In the genomic region with DNA sequence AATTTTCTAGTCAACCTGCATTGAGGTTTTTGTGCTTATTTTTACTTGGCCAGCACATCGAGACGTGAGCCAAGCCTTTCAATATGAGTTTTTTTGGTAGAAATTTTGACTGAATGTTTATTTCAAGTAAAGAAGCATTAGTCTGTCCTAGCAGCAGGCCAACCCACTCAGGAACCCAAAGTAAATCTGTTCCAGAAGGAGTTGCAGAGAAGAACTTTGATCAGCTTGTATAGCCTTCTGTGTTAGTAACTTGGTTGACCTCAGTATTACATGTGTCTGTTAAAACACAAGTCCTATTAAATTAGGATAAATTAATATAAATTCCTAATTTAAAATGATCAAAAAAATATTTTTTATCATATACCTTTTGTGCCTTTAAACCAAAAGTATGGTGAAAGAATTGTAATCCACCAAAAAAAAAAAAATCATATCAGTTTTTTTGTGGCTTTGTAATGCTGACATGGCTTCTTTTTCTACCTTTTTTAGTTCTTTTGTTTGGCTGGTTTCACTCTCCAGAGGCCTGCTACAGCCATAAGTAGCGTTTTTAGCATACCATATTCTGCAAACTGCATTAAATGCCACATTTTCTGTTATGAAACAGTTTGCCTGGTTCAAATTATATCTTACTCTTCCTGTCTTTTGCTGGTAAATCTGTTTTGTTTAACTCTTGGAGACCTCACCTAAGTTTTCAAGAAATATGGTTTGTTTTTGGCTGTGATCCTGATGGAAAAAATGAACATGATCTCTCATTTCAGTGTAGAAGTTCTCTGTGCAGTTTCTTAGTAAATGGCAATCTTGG, we compare ENCODE assay signal across 1 cellular context.
TF ChIP-seq lines count a peak whose summit lies in the region.

No MANE protein-coding gene starts in this region.

TF ChIP-seq in SK-N-SH, 30 proteins besides CTCF, POLR2A, EP300 and RAD21:
- TF ChIP-seq TCF12 (IDR thresholded peaks at IDR 0.05), result peak; percentile 83
- no peak for TF ChIP-seq MXI1 (IDR thresholded peaks at IDR 0.05; ENCODE audit: low read depth, low read length)
- no peak for TF ChIP-seq SMC3 (IDR thresholded peaks at IDR 0.05; ENCODE audit: low read depth, low read length)
- TF ChIP-seq, protein P1, sequence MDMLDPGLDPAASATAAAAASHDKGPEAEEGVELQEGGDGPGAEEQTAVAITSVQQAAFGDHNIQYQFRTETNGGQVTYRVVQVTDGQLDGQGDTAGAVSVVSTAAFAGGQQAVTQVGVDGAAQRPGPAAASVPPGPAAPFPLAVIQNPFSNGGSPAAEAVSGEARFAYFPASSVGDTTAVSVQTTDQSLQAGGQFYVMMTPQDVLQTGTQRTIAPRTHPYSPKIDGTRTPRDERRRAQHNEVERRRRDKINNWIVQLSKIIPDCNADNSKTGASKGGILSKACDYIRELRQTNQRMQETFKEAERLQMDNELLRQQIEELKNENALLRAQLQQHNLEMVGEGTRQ (IDR thresholded peaks at IDR 0.05; ENCODE audit: borderline replicate concordance, low read depth, low read length), result no peak
- peak; percentile 51; the same call in 1 of the 2 replicates for TF ChIP-seq POLR2AphosphoS5 (IDR thresholded peaks at IDR 0.05; ENCODE audit: low read depth, low read length)
- peak; percentile 30; the same call in 1 of the 2 replicates for TF ChIP-seq NFIC (IDR thresholded peaks at IDR 0.05; ENCODE audit: borderline replicate concordance)
- no peak for TF ChIP-seq MEF2A (IDR thresholded peaks at IDR 0.05; ENCODE audit: borderline replicate concordance, low read depth)
- no peak for TF ChIP-seq FOSL2 (IDR thresholded peaks at IDR 0.05; ENCODE audit: borderline replicate concordance, low read depth)
- TF ChIP-seq, protein P2, sequence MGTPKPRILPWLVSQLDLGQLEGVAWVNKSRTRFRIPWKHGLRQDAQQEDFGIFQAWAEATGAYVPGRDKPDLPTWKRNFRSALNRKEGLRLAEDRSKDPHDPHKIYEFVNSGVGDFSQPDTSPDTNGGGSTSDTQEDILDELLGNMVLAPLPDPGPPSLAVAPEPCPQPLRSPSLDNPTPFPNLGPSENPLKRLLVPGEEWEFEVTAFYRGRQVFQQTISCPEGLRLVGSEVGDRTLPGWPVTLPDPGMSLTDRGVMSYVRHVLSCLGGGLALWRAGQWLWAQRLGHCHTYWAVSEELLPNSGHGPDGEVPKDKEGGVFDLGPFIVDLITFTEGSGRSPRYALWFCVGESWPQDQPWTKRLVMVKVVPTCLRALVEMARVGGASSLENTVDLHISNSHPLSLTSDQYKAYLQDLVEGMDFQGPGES (IDR thresholded peaks at IDR 0.05; ENCODE audit: low read depth, low read length), result no peak
- TF ChIP-seq EZH2phosphoT487 (IDR thresholded peaks at IDR 0.05; ENCODE audit: borderline replicate concordance, low read depth), result no peak
- TF ChIP-seq RFX5 (IDR thresholded peaks at IDR 0.05; ENCODE audit: low read length), result no peak
- no peak for TF ChIP-seq CHD2 (IDR thresholded peaks at IDR 0.05; ENCODE audit: low read length, partially characterized antibody)
- TF ChIP-seq, protein P3, sequence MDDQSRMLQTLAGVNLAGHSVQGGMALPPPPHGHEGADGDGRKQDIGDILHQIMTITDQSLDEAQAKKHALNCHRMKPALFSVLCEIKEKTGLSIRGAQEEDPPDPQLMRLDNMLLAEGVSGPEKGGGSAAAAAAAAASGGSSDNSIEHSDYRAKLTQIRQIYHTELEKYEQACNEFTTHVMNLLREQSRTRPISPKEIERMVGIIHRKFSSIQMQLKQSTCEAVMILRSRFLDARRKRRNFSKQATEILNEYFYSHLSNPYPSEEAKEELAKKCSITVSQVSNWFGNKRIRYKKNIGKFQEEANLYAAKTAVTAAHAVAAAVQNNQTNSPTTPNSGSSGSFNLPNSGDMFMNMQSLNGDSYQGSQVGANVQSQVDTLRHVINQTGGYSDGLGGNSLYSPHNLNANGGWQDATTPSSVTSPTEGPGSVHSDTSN (IDR thresholded peaks at IDR 0.05), result 0 out of 2 replicates have a peak, but pooled peaks have one; percentile 29
- TF ChIP-seq JUND (IDR thresholded peaks at IDR 0.05), result 0 out of 2 replicates have a peak, but pooled peaks have one; percentile 6
- TF ChIP-seq ELF1 (IDR thresholded peaks at IDR 0.05), result no peak
- TF ChIP-seq RCOR1 (IDR thresholded peaks at IDR 0.05; ENCODE audit: low read length), result no peak
- TF ChIP-seq FOXM1 (IDR thresholded peaks at IDR 0.05; ENCODE audit: low read depth), result 0 out of 2 replicates have a peak, but pooled peaks have one; percentile 20
- TF ChIP-seq, protein P4, sequence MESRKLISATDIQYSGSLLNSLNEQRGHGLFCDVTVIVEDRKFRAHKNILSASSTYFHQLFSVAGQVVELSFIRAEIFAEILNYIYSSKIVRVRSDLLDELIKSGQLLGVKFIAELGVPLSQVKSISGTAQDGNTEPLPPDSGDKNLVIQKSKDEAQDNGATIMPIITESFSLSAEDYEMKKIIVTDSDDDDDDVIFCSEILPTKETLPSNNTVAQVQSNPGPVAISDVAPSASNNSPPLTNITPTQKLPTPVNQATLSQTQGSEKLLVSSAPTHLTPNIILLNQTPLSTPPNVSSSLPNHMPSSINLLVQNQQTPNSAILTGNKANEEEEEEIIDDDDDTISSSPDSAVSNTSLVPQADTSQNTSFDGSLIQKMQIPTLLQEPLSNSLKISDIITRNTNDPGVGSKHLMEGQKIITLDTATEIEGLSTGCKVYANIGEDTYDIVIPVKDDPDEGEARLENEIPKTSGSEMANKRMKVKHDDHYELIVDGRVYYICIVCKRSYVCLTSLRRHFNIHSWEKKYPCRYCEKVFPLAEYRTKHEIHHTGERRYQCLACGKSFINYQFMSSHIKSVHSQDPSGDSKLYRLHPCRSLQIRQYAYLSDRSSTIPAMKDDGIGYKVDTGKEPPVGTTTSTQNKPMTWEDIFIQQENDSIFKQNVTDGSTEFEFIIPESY (IDR thresholded peaks at IDR 0.05; ENCODE audit: borderline replicate concordance, low read depth), result no peak
